1 cellular context compared by ENCODE assay signal in genomic region chr15:90388462-90389182, GRCh38.
TF ChIP-seq lines count a peak whose summit lies in the region.

No MANE protein-coding gene starts in this region.

TF ChIP-seq in GM12878, 131 proteins besides CTCF, POLR2A, EP300 and RAD21 (continues in another document):
- TF ChIP-seq IRF4 (IDR thresholded peaks at IDR 0.05; ENCODE audit: low read depth, low read length), result no peak
- TF ChIP-seq RAD51 (IDR thresholded peaks at IDR 0.05), result no peak
- TF ChIP-seq, protein P1, sequence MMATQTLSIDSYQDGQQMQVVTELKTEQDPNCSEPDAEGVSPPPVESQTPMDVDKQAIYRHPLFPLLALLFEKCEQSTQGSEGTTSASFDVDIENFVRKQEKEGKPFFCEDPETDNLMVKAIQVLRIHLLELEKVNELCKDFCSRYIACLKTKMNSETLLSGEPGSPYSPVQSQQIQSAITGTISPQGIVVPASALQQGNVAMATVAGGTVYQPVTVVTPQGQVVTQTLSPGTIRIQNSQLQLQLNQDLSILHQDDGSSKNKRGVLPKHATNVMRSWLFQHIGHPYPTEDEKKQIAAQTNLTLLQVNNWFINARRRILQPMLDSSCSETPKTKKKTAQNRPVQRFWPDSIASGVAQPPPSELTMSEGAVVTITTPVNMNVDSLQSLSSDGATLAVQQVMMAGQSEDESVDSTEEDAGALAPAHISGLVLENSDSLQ (IDR thresholded peaks at IDR 0.05), result no peak
- no peak for TF ChIP-seq TARDBP (IDR thresholded peaks at IDR 0.05; ENCODE audit: borderline replicate concordance)
- TF ChIP-seq, protein P2, sequence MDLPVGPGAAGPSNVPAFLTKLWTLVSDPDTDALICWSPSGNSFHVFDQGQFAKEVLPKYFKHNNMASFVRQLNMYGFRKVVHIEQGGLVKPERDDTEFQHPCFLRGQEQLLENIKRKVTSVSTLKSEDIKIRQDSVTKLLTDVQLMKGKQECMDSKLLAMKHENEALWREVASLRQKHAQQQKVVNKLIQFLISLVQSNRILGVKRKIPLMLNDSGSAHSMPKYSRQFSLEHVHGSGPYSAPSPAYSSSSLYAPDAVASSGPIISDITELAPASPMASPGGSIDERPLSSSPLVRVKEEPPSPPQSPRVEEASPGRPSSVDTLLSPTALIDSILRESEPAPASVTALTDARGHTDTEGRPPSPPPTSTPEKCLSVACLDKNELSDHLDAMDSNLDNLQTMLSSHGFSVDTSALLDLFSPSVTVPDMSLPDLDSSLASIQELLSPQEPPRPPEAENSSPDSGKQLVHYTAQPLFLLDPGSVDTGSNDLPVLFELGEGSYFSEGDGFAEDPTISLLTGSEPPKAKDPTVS (IDR thresholded peaks at IDR 0.05; ENCODE audit: low read depth, low read length), result no peak
- TF ChIP-seq MEF2A (IDR thresholded peaks at IDR 0.05; ENCODE audit: insufficient read depth, low read depth, low read length), result no peak
- no peak for TF ChIP-seq TCF7 (IDR thresholded peaks at IDR 0.05; ENCODE audit: borderline replicate concordance)
- TF ChIP-seq PAX8 (IDR thresholded peaks at IDR 0.05), result no peak
- no peak for TF ChIP-seq BCLAF1 (IDR thresholded peaks at IDR 0.05)
- TF ChIP-seq RELA (IDR thresholded peaks at IDR 0.05; ENCODE audit: borderline replicate concordance, partially characterized antibody), result no peak
- no peak for TF ChIP-seq MTA2 (IDR thresholded peaks at IDR 0.05; ENCODE audit: low read depth)
- TF ChIP-seq TAF1 (IDR thresholded peaks at IDR 0.05; ENCODE audit: borderline replicate concordance, low read depth, low read length), result no peak
- TF ChIP-seq WRNIP1 (IDR thresholded peaks at IDR 0.05; ENCODE audit: borderline replicate concordance, low read depth, low read length), result no peak
- TF ChIP-seq SRF (IDR thresholded peaks at IDR 0.05; ENCODE audit: low read depth in 2 of 2, low read length in 2 of 2), result no peak
- TF ChIP-seq LARP7 (IDR thresholded peaks at IDR 0.05), result peak; percentile 63; the same call in 1 of the 2 replicates
- TF ChIP-seq NFIC (IDR thresholded peaks at IDR 0.05; ENCODE audit: low read depth, low read length), result no peak
- no peak for TF ChIP-seq CUX1 (IDR thresholded peaks at IDR 0.05; ENCODE audit: insufficient replicate concordance, low read depth, low read length)
- TF ChIP-seq, protein P3, sequence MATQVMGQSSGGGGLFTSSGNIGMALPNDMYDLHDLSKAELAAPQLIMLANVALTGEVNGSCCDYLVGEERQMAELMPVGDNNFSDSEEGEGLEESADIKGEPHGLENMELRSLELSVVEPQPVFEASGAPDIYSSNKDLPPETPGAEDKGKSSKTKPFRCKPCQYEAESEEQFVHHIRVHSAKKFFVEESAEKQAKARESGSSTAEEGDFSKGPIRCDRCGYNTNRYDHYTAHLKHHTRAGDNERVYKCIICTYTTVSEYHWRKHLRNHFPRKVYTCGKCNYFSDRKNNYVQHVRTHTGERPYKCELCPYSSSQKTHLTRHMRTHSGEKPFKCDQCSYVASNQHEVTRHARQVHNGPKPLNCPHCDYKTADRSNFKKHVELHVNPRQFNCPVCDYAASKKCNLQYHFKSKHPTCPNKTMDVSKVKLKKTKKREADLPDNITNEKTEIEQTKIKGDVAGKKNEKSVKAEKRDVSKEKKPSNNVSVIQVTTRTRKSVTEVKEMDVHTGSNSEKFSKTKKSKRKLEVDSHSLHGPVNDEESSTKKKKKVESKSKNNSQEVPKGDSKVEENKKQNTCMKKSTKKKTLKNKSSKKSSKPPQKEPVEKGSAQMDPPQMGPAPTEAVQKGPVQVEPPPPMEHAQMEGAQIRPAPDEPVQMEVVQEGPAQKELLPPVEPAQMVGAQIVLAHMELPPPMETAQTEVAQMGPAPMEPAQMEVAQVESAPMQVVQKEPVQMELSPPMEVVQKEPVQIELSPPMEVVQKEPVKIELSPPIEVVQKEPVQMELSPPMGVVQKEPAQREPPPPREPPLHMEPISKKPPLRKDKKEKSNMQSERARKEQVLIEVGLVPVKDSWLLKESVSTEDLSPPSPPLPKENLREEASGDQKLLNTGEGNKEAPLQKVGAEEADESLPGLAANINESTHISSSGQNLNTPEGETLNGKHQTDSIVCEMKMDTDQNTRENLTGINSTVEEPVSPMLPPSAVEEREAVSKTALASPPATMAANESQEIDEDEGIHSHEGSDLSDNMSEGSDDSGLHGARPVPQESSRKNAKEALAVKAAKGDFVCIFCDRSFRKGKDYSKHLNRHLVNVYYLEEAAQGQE (IDR thresholded peaks at IDR 0.05; ENCODE audit: low read depth, low read length), result no peak
- TF ChIP-seq ELK1 (IDR thresholded peaks at IDR 0.05; ENCODE audit: low read depth, low read length), result no peak
- no peak for TF ChIP-seq E2F8 (IDR thresholded peaks at IDR 0.05; ENCODE audit: low read depth, partially characterized antibody)
- peak; percentile 41; the same call in 1 of the 2 replicates for TF ChIP-seq NKRF (conservative IDR thresholded peaks at IDR 0.05)
- TF ChIP-seq SMARCA5 (IDR thresholded peaks at IDR 0.05), result no peak
- TF ChIP-seq GABPA (IDR thresholded peaks at IDR 0.05; ENCODE audit: low read depth), result no peak
- TF ChIP-seq CREM (IDR thresholded peaks at IDR 0.05; ENCODE audit: low read depth), result 0 out of 2 replicates have a peak, but pooled peaks have one; percentile 10
- peak; percentile 12; the same call in 1 of the 2 replicates for TF ChIP-seq JUNB (IDR thresholded peaks at IDR 0.05)
- no peak for TF ChIP-seq NR2C1 (IDR thresholded peaks at IDR 0.05)
- 0 out of 2 replicates have a peak, but pooled peaks have one; percentile 11 for TF ChIP-seq ZNF24 (IDR thresholded peaks at IDR 0.05)
- TF ChIP-seq E2F4 (IDR thresholded peaks at IDR 0.05; ENCODE audit: low read depth, low read length), result no peak
- TF ChIP-seq RUNX3 (IDR thresholded peaks at IDR 0.05; ENCODE audit: low read length), result no peak
- no peak for TF ChIP-seq NBN (IDR thresholded peaks at IDR 0.05)
- TF ChIP-seq, protein P4, sequence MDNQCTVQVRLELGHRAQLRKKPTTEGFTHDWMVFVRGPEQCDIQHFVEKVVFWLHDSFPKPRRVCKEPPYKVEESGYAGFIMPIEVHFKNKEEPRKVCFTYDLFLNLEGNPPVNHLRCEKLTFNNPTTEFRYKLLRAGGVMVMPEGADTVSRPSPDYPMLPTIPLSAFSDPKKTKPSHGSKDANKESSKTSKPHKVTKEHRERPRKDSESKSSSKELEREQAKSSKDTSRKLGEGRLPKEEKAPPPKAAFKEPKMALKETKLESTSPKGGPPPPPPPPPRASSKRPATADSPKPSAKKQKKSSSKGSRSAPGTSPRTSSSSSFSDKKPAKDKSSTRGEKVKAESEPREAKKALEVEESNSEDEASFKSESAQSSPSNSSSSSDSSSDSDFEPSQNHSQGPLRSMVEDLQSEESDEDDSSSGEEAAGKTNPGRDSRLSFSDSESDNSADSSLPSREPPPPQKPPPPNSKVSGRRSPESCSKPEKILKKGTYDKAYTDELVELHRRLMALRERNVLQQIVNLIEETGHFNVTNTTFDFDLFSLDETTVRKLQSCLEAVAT (IDR thresholded peaks at IDR 0.05), result no peak
- no peak for TF ChIP-seq RFX5 (IDR thresholded peaks at IDR 0.05; ENCODE audit: low read depth, low read length)
- TF ChIP-seq TBL1XR1 (IDR thresholded peaks at IDR 0.05; ENCODE audit: low read depth, low read length), result no peak
